In genomic region chr3:142706308-142707127, GRCh38 we compare ENCODE assay signal across 31 cellular contexts.
"Had no signal": no experiment of that assay in that cellular context is flagged by ENCODE, and none has a peak within 500 bp of the region (broad histone marks: within the 10 kb centered on the region; RNA-seq: fewer than 3 reads in every experiment).

No MANE protein-coding gene starts in this region.

- DNase-seq: activated B cell treated with CpG ODN at 0.5 μM for 24 hours; activated CD4-positive, alpha-beta memory T cell treated with anti-CD3 and anti-CD28 coated beads for 36 hours; activated CD4-positive, alpha-beta T cell treated with anti-CD3 and anti-CD28 coated beads for 4 hours; activated CD4-positive, alpha-beta T cell treated with anti-CD3 and anti-CD28 coated beads, Interleukin-2, amount 50 U/mL, for 1 hour; activated CD4-positive, CD25-positive, alpha-beta regulatory T cell treated with anti-CD3 and anti-CD28 coated beads, Interleukin-2, amount 50 U/mL, for 72 hours; activated CD8-positive, alpha-beta memory T cell treated with anti-CD3 and anti-CD28 coated beads, Interleukin-2, amount 50 U/mL, for 4 hours; activated gamma-delta T cell treated with Interleukin-2 at 50 U/mL for 16 hours; activated naive CD4-positive, alpha-beta T cell treated with anti-CD3 and anti-CD28 coated beads for 36 hours; activated T-cell treated with anti-CD3 and anti-CD28 coated beads for 4 hours; activated T-cell treated with anti-CD3 and anti-CD28 coated beads, Interleukin-2, amount 50 U/mL, for 4 hours; adrenal gland; caudate nucleus; cerebellar nuclear complex; NCI-H1048; NCI-H1436; NCI-H1694; NCI-H1930; NCI-H2081 treated with DMSO at 0.1 percent for 48 hours; NCI-H345; NCI-H524 treated with DMSO at 0.1 percent for 48 hours; PC-3; Peyer's patch; RPMI8226; SHP77 treated with DMSO at 0.1 percent for 48 hours; T-cell; T-helper 17 cell; T-helper 9 cell had no signal

- H3K27me3 ChIP-seq: adrenal gland, Peyer's patch, SJSA1 had no signal

- H3K36me3 ChIP-seq: adrenal gland, SJSA1 had no signal

- ATAC-seq: activated T-cell treated with anti-CD3 and anti-CD28 coated beads, Interleukin-2, amount 50 U/mL, for 4 hours; PC-3; T-cell; T-helper 17 cell had no signal

- H3K4me1 ChIP-seq: adrenal gland, Peyer's patch, SJSA1 had no signal

- H3K4me3 ChIP-seq: adrenal gland, Peyer's patch, SJSA1 had no signal

- H3K27ac ChIP-seq: adrenal gland, Peyer's patch, SJSA1, VCaP had no signal

- FAIRE-seq: astrocyte, bronchial epithelial cell had no signal

- H3K9me3 ChIP-seq: adrenal gland, Peyer's patch, SJSA1 had no signal
